Comparison of ENCODE assay signal across 12 cellular contexts in the genomic region with DNA sequence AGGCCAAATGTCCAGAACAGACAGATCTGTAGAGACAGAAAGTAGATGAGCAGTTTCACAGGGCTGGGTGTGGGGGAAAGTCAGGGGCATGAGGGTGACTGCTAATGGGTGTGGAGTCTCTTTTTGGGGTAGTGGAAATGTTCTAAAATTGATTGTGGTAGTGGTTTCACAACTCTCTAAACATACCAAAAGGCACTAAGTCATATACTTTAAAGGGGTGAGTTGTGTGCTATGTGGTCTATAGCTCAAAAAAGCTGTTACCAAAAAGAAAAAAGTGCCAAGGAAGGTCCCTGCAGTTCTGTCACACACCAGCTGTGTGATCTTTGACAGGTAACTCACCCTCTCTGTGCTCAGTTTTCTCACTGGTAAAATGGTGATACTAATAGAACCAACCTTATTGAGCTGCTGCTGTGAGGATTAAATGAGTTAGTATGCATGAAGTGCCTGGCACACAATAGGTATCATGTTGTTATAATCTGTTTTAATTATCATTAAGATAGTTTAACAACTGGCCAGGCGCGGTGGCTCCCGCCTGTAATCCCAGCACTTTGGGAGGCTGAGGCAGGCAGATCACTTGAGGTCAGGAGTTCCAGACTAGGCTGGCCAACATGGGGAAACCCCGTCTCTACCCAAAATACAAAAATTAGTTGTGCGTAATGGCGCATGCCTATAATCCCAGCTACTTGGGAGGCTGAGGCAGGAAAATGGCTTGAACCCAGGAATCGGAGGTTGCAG. TPM values are rescaled to one million over a fixed set of nuclear protein-coding genes. Genes with fewer than 3 reads are reported as not detected.
DNase-seq lines count a peak whose midpoint lies in the region; ATAC-seq and TF ChIP-seq lines count a peak whose summit lies in the region.
"Had no signal": no experiment of that assay in that cellular context is flagged by ENCODE, and none has a peak within 500 bp of the region (broad histone marks: within the 10 kb centered on the region; RNA-seq: fewer than 3 reads in every experiment).

No MANE protein-coding gene starts in this region.

- ATAC-seq in activated CD4-positive, alpha-beta T cell treated with anti-CD3 and anti-CD28 coated beads for 36 hours, result peak; percentile 36
- ATAC-seq in GM21529 (IDR thresholded peaks at IDR 0.05; ENCODE audit: unreplicated experiment) (peak; percentile 55), HG02571 (IDR thresholded peaks at IDR 0.05; ENCODE audit: unreplicated experiment) (no peak), gastrocnemius medialis (no peak)
- peak; percentile 88 to 91 for ATAC-seq in natural killer cell treated with Interleukin-12 subunit alpha and Interleukin-12 subunit beta and Interleukin-15 and Interleukin-18, amount 100 ng/mL, for 72 hours
- ATAC-seq: left cardiac atrium had no signal

- H3K4me2 ChIP-seq in osteoblast (ENCODE audit: insufficient read depth, low read length), result no peak overlapping the region

- H3K9me3 Mint-ChIP-seq in activated CD4-positive, alpha-beta T cell treated with anti-CD3 and anti-CD28 coated beads for 36 hours (ENCODE audit: low read depth), result no peaks in the 10 kb centered on the region
- no peaks in the 10 kb centered on the region for H3K9me3 Mint-ChIP-seq in natural killer cell treated with Interleukin-12 subunit alpha and Interleukin-12 subunit beta and Interleukin-15 and Interleukin-18, amount 100 ng/mL, for 72 hours

- no peak for TF ChIP-seq POLR2A in gastrocnemius medialis (IDR thresholded peaks at IDR 0.05)

- no peak overlapping the region for H3K4me3 Mint-ChIP-seq in activated CD4-positive, alpha-beta T cell treated with anti-CD3 and anti-CD28 coated beads for 36 hours
- peak overlapping the region; percentile 35 for H3K4me3 Mint-ChIP-seq in natural killer cell treated with Interleukin-12 subunit alpha and Interleukin-12 subunit beta and Interleukin-15 and Interleukin-18, amount 100 ng/mL, for 72 hours

- H3K79me2 ChIP-seq in osteoblast (ENCODE audit: insufficient read depth, low read length), result no peaks in the 10 kb centered on the region

- no peak overlapping the region for H3K27ac ChIP-seq in osteoblast (ENCODE audit: low read depth, low read length)
- no peak overlapping the region for H3K27ac ChIP-seq in gastrocnemius medialis

- H3K27ac Mint-ChIP-seq in activated CD4-positive, alpha-beta T cell treated with anti-CD3 and anti-CD28 coated beads for 36 hours, result peak overlapping the region; percentile 58
- peak overlapping the region; percentile 48 to 54 for H3K27ac Mint-ChIP-seq in natural killer cell treated with Interleukin-12 subunit alpha and Interleukin-12 subunit beta and Interleukin-15 and Interleukin-18, amount 100 ng/mL, for 72 hours

- intact Hi-C loops in activated CD4-positive, alpha-beta T cell treated with anti-CD3 and anti-CD28 coated beads for 36 hours (cut with DNase I, micrococcal nuclease), result no loop called here
- intact Hi-C loops in gastrocnemius medialis (cut with DNase I; ENCODE audit: low total_unique reads), result no loop called here

- peaks cover 13% of the 10 kb centered on the region for H3K4me1 Mint-ChIP-seq in activated CD4-positive, alpha-beta T cell treated with anti-CD3 and anti-CD28 coated beads for 36 hours
- H3K4me1 Mint-ChIP-seq in natural killer cell treated with Interleukin-12 subunit alpha and Interleukin-12 subunit beta and Interleukin-15 and Interleukin-18, amount 100 ng/mL, for 72 hours (ENCODE audit: low read depth in 2 of 2), result peaks cover 43 to 48% of the 10 kb centered on the region in 2 donors

- no peak overlapping the region for H2AFZ ChIP-seq in osteoblast (ENCODE audit: low read length)

- no peaks in the 10 kb centered on the region for H3K4me1 ChIP-seq in osteoblast (ENCODE audit: insufficient read depth, low read length)
- no peaks in the 10 kb centered on the region for H3K4me1 ChIP-seq in gastrocnemius medialis

- TF ChIP-seq CTCF in osteoblast (IDR thresholded peaks at IDR 0.05; ENCODE audit: extremely low read depth, low read depth, low read length) (no peak), gastrocnemius medialis (IDR thresholded peaks at IDR 0.05 in 4 of 5, conservative IDR thresholded peaks at IDR 0.05 in 1 of 5) (no peak)

- DNase-seq in activated CD4-positive, alpha-beta T cell treated with anti-CD3 and anti-CD28 coated beads for 36 hours, result no peak
- no peak for DNase-seq in activated CD4-positive, alpha-beta T cell treated with anti-CD3 and anti-CD28 coated beads, Interleukin-2, amount 50 U/mL, for 1 hour
- peak; percentile 76 for DNase-seq in NOMO-1 treated with DMSO at 0.1 percent for 48 hours (lab: John Stamatoyannopoulos, UW; ENCODE audit: unreplicated experiment)
- no peak for DNase-seq in natural killer cell treated with Interleukin-12 subunit alpha and Interleukin-12 subunit beta and Interleukin-15 and Interleukin-18, amount 100 ng/mL, for 72 hours (ENCODE audit: low spot score)
- DNase-seq in osteoblast (ENCODE audit: insufficient read length, low spot score, missing footprints), result no peak
- no peak for DNase-seq in gastrocnemius medialis
- DNase-seq: activated naive CD4-positive, alpha-beta T cell treated with anti-CD3 and anti-CD28 coated beads, Interleukin-2, amount 50 U/mL, for 16 hours; foreskin fibroblast; left cardiac atrium; NCI-H187 treated with DMSO at 0.1 percent for 48 hours had no signal

- no peak overlapping the region for H3K4me3 ChIP-seq in osteoblast (ENCODE audit: insufficient read depth, low read length)
- no peak overlapping the region for H3K4me3 ChIP-seq in gastrocnemius medialis

- POLR2A ChIA-PET in activated CD4-positive, alpha-beta T cell treated with anti-CD3 and anti-CD28 coated beads for 36 hours (lab: Charles Lee), result no interaction called here

- H3K9me3 ChIP-seq in osteoblast (ENCODE audit: low read depth, low read length) (no peaks in the 10 kb centered on the region), gastrocnemius medialis (no peaks in the 10 kb centered on the region)

- CTCF ChIA-PET in activated CD4-positive, alpha-beta T cell treated with anti-CD3 and anti-CD28 coated beads for 36 hours (lab: Charles Lee), result no interaction called here

- in situ Hi-C loops in gastrocnemius medialis (cut with MboI; ENCODE audit: low sequenced_read_pairs in 4 of 4), result no loop called here

- H4K20me1 ChIP-seq in osteoblast (ENCODE audit: insufficient read depth, low read length), result no peaks in the 10 kb centered on the region

- H3K36me3 ChIP-seq in osteoblast (ENCODE audit: insufficient read depth, low read length) (no peaks in the 10 kb centered on the region), gastrocnemius medialis (no peaks in the 10 kb centered on the region)

- no peaks in the 10 kb centered on the region for H3K36me3 Mint-ChIP-seq in activated CD4-positive, alpha-beta T cell treated with anti-CD3 and anti-CD28 coated beads for 36 hours (ENCODE audit: low read depth)
- no peaks in the 10 kb centered on the region for H3K36me3 Mint-ChIP-seq in natural killer cell treated with Interleukin-12 subunit alpha and Interleukin-12 subunit beta and Interleukin-15 and Interleukin-18, amount 100 ng/mL, for 72 hours

- H3K27me3 Mint-ChIP-seq in activated CD4-positive, alpha-beta T cell treated with anti-CD3 and anti-CD28 coated beads for 36 hours, result no peaks in the 10 kb centered on the region
- no peaks in the 10 kb centered on the region for H3K27me3 Mint-ChIP-seq in natural killer cell treated with Interleukin-12 subunit alpha and Interleukin-12 subunit beta and Interleukin-15 and Interleukin-18, amount 100 ng/mL, for 72 hours

- H3K27me3 ChIP-seq in osteoblast (ENCODE audit: insufficient read depth, low read length) (no peaks in the 10 kb centered on the region), gastrocnemius medialis (no peaks in the 10 kb centered on the region)

RNA-seq across cellular contexts. Expression of gene ITGAX, which starts 10.3 kb away (rescaled TPM):
- total RNA-seq in activated CD4-positive, alpha-beta T cell treated with anti-CD3 and anti-CD28 coated beads for 36 hours, result 1 to 10 TPM; 5.3 to 6.6 TPM
- total RNA-seq in natural killer cell treated with Interleukin-12 subunit alpha and Interleukin-12 subunit beta and Interleukin-15 and Interleukin-18, amount 100 ng/mL, for 72 hours, result 100 to 1,000 TPM in 1 of 2 donors, 10 to 100 TPM in 1; 62.1 to 124 TPM
- total RNA-seq in osteoblast, result under 0.01 and 0.36 TPM in 2 replicates
- under 1 TPM; 0.22 to 0.91 (median 0.56) TPM for total RNA-seq in gastrocnemius medialis

RNA-seq across cellular contexts. Expression of gene ITGAD, which starts 27.8 kb away (rescaled TPM):
- not detected for total RNA-seq in activated CD4-positive, alpha-beta T cell treated with anti-CD3 and anti-CD28 coated beads for 36 hours
- total RNA-seq in natural killer cell treated with Interleukin-12 subunit alpha and Interleukin-12 subunit beta and Interleukin-15 and Interleukin-18, amount 100 ng/mL, for 72 hours, result under 1 TPM in 1 of 2 donors, not detected in 1; 0.47 TPM
- total RNA-seq in osteoblast (not detected in 2 replicates), gastrocnemius medialis (not detected)

Comparison
In these comparisons a context has a peak if more than half of its experiments do, and no peak if none do; other contexts are left out.
1. ATAC-seq: peak in activated CD4-positive, alpha-beta T cell treated with anti-CD3 and anti-CD28 coated beads for 36 hours (single experiment), GM21529 (single experiment) and natural killer cell treated with Interleukin-12 subunit alpha and Interleukin-12 subunit beta and Interleukin-15 and Interleukin-18, amount 100 ng/mL, for 72 hours (2 of 2); none in HG02571 (single experiment) and gastrocnemius medialis (0 of 2).
2. RNA of gene ITGAX, which starts 10.3 kb away (total RNA-seq): 62.1 to 124 TPM in natural killer cell treated with Interleukin-12 subunit alpha and Interleukin-12 subunit beta and Interleukin-15 and Interleukin-18, amount 100 ng/mL, for 72 hours; 5.3 to 6.6 TPM in activated CD4-positive, alpha-beta T cell treated with anti-CD3 and anti-CD28 coated beads for 36 hours, 0.22 to 0.91 TPM in gastrocnemius medialis and under 0.01 to 0.36 TPM in osteoblast; every median in the first group is over 4 times any median in the second.